Comparison of ENCODE assay signal across 1 cellular context in genomic region chr1:8021676-8022266, GRCh38.
TF ChIP-seq lines count a peak whose summit lies in the region.

No MANE protein-coding gene starts in this region.

TF ChIP-seq in A549, 52 proteins besides CTCF, POLR2A, EP300 and RAD21 (continued from another document):
- no peak for TF ChIP-seq HMGXB4 (CRISPR knock-in tag; IDR thresholded peaks at IDR 0.05; ENCODE audit: borderline replicate concordance)
